Comparison of ENCODE assay signal across 1 cellular context in the genomic region with DNA sequence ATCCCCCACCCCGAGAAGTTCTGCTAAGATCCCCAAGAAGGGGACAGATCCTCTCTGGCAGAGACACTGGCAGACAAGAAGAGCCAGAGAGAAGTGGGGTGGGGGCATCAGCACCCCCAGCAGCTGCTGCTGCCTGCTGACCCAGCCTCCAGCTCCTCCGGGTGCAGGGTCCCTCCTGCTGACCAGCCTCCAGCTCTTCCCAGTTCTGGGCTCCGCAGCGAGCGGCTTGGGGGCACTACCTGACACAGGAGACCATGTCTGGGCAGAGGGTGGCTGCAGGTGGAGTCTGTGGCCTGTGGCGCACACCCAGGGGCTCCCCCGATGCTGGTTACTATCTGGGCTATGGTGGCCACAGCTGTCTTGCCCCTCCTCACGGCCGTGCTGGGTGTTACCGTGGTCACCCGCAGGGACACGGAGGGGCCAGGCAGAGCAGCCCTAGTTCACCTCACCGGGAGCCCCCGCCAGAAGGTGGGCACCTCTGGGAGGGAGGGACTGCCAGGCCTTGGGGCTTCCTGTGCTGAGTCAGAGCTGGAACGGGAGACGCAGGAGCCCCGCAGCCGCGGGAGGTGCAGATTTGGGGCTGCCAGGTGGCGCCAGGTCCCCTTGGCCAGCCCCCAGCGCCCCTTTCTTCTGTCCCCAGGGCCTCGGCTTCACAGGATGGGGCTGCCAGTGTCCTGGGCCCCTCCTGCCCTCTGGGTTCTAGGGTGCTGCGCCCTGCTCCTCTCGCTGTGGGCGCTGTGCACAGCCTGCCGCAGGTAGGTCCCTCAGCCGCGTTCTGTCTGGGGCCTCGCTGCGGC.
TF ChIP-seq lines count a peak whose summit lies in the region.

No MANE protein-coding gene starts in this region.

TF ChIP-seq in HepG2, 621 proteins besides CTCF, POLR2A, EP300 and RAD21 (continued from another document and continues in another):
- TF ChIP-seq, protein P1, sequence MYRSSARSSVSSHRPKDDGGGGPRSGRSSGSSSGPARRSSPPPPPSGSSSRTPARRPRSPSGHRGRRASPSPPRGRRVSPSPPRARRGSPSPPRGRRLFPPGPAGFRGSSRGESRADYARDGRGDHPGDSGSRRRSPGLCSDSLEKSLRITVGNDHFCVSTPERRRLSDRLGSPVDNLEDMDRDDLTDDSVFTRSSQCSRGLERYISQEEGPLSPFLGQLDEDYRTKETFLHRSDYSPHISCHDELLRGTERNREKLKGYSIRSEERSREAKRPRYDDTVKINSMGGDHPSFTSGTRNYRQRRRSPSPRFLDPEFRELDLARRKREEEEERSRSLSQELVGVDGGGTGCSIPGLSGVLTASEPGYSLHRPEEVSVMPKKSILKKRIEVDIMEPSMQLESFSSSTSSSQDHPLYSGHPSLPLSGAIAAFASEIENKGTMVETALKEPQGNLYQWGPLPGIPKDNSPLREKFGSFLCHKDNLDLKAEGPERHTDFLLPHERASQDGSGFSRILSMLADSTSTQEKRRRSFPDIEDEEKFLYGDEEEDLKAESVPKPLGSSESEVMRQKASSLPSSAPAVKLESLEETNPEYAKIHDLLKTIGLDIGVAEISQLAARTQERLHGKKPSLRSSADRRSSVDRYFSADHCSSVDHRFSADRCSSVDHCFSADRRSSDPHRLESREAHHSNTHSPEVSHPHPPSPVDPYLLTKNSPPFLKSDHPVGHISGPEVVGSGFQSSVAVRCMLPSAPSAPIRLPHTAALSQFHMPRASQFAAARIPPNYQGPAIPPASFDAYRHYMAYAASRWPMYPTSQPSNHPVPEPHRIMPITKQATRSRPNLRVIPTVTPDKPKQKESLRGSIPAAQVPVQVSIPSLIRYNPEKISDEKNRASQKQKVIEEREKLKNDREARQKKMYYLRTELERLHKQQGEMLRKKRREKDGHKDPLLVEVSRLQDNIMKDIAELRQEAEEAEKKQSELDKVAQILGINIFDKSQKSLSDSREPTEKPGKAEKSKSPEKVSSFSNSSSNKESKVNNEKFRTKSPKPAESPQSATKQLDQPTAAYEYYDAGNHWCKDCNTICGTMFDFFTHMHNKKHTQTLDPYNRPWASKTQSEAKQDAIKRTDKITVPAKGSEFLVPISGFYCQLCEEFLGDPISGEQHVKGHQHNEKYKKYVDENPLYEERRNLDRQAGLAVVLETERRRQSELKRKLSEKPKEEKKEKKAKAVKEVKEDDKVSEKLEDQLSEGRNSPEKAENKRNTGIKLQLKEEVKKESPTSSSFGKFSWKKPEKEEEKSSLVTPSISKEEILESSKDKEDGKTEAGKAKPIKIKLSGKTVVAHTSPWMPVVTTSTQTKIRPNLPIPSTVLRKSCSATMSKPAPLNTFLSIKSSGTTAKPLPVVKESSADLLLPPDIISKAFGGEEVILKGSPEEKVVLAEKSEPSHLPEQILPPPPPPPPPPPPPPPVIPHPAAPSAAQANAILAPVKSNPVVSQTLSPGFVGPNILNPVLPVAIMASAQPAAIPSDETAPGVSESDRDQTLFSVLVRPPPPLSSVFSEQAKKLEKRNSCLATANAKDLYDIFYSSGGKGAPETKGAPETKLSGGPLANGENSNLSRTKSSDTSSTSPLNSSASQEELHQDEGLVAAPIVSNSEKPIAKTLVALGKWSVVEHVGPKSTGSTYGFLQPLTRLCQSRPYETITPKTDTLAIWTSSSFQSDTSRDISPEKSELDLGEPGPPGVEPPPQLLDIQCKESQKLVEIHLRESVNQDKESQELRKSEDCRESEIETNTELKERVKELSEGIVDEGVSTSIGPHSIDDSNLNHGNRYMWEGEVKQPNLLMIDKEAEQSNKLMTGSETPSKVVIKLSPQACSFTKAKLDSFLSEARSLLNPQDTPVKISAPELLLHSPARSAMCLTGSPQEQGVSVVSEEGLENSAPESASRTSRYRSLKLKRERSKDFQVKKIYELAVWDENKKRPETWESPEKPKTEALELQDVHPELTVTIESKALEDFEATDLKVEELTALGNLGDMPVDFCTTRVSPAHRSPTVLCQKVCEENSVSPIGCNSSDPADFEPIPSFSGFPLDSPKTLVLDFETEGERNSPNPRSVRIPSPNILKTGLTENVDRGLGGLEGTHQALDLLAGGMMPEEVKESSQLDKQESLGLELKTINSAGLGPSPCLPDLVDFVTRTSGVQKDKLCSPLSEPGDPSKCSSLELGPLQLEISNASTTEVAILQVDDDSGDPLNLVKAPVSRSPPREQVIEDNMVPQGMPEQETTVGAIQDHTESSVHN (CRISPR knock-in tag; IDR thresholded peaks at IDR 0.05) = peak; percentile 70; the same call in 1 of the 2 replicates
- TF ChIP-seq HNRNPK (IDR thresholded peaks at IDR 0.05; ENCODE audit: low read depth, low read length, poor library complexity, severe bottlenecking) (peak; percentile 61), ZNF674 (CRISPR knock-in tag; IDR thresholded peaks at IDR 0.05; ENCODE audit: low read depth) (0 out of 2 replicates have a peak, but pooled peaks have one; percentile 64), IKZF4 (CRISPR knock-in tag; IDR thresholded peaks at IDR 0.05; ENCODE audit: borderline replicate concordance, low read depth, not compliant biosample characterization) (peak; percentile 49), ZNF788 (CRISPR knock-in tag; IDR thresholded peaks at IDR 0.05; ENCODE audit: borderline replicate concordance) (peak; percentile 83; the same call in 1 of the 2 replicates), ATF7-NPFF (CRISPR knock-in tag; IDR thresholded peaks at IDR 0.05; ENCODE audit: low read depth) (peak; percentile 96), U2AF1 (optimal IDR thresholded peaks at IDR 0.05; ENCODE audit: low read depth, low read length) (peak; percentile 77), ZNF564 (CRISPR knock-in tag; IDR thresholded peaks at IDR 0.05) (peak; percentile 82; the same call in 1 of the 2 replicates), NR1H2 (CRISPR knock-in tag; IDR thresholded peaks at IDR 0.05; ENCODE audit: borderline replicate concordance, low read depth) (peak; percentile 58; the same call in 1 of the 2 replicates), MTA1 (CRISPR knock-in tag; IDR thresholded peaks at IDR 0.05; ENCODE audit: borderline replicate concordance) (0 out of 2 replicates have a peak, but pooled peaks have one; percentile 7), ZNF724P (CRISPR knock-in tag; IDR thresholded peaks at IDR 0.05; ENCODE audit: borderline replicate concordance) (peak; percentile 85), ZNF296 (CRISPR knock-in tag; conservative IDR thresholded peaks at IDR 0.05) (peak; percentile 27; the same call in 1 of the 2 replicates), ZNF431 (CRISPR knock-in tag; IDR thresholded peaks at IDR 0.05; ENCODE audit: borderline replicate concordance, low read depth) (no peak), ZC3H13 (CRISPR knock-in tag; IDR thresholded peaks at IDR 0.05) (0 out of 2 replicates have a peak, but pooled peaks have one; percentile 33), MED1 (CRISPR knock-in tag; IDR thresholded peaks at IDR 0.05) (peak; percentile 6; the same call in 1 of the 2 replicates)
- TF ChIP-seq, protein P2, sequence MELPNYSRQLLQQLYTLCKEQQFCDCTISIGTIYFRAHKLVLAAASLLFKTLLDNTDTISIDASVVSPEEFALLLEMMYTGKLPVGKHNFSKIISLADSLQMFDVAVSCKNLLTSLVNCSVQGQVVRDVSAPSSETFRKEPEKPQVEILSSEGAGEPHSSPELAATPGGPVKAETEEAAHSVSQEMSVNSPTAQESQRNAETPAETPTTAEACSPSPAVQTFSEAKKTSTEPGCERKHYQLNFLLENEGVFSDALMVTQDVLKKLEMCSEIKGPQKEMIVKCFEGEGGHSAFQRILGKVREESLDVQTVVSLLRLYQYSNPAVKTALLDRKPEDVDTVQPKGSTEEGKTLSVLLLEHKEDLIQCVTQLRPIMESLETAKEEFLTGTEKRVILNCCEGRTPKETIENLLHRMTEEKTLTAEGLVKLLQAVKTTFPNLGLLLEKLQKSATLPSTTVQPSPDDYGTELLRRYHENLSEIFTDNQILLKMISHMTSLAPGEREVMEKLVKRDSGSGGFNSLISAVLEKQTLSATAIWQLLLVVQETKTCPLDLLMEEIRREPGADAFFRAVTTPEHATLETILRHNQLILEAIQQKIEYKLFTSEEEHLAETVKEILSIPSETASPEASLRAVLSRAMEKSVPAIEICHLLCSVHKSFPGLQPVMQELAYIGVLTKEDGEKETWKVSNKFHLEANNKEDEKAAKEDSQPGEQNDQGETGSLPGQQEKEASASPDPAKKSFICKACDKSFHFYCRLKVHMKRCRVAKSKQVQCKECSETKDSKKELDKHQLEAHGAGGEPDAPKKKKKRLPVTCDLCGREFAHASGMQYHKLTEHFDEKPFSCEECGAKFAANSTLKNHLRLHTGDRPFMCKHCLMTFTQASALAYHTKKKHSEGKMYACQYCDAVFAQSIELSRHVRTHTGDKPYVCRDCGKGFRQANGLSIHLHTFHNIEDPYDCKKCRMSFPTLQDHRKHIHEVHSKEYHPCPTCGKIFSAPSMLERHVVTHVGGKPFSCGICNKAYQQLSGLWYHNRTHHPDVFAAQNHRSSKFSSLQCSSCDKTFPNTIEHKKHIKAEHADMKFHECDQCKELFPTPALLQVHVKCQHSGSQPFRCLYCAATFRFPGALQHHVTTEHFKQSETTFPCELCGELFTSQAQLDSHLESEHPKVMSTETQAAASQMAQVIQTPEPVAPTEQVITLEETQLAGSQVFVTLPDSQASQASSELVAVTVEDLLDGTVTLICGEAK (IDR thresholded peaks at IDR 0.05) = no peak
- TF ChIP-seq, protein P2 (CRISPR knock-in tag; IDR thresholded peaks at IDR 0.05) = peak; percentile 56; the same call in 1 of the 2 replicates
- TF ChIP-seq, protein P3, sequence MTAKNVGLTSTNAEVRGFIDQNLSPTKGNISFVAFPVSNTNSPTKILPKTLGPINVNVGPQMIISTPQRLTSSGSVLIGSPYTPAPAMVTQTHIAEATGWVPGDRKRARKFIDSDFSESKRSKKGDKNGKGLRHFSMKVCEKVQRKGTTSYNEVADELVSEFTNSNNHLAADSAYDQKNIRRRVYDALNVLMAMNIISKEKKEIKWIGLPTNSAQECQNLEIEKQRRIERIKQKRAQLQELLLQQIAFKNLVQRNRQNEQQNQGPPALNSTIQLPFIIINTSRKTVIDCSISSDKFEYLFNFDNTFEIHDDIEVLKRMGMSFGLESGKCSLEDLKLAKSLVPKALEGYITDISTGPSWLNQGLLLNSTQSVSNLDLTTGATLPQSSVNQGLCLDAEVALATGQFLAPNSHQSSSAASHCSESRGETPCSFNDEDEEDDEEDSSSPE (CRISPR knock-in tag; IDR thresholded peaks at IDR 0.05) = peak; percentile 91
- TF ChIP-seq, protein P4, sequence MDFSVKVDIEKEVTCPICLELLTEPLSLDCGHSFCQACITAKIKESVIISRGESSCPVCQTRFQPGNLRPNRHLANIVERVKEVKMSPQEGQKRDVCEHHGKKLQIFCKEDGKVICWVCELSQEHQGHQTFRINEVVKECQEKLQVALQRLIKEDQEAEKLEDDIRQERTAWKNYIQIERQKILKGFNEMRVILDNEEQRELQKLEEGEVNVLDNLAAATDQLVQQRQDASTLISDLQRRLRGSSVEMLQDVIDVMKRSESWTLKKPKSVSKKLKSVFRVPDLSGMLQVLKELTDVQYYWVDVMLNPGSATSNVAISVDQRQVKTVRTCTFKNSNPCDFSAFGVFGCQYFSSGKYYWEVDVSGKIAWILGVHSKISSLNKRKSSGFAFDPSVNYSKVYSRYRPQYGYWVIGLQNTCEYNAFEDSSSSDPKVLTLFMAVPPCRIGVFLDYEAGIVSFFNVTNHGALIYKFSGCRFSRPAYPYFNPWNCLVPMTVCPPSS (IDR thresholded peaks at IDR 0.05) = no peak
- TF ChIP-seq, protein P5, sequence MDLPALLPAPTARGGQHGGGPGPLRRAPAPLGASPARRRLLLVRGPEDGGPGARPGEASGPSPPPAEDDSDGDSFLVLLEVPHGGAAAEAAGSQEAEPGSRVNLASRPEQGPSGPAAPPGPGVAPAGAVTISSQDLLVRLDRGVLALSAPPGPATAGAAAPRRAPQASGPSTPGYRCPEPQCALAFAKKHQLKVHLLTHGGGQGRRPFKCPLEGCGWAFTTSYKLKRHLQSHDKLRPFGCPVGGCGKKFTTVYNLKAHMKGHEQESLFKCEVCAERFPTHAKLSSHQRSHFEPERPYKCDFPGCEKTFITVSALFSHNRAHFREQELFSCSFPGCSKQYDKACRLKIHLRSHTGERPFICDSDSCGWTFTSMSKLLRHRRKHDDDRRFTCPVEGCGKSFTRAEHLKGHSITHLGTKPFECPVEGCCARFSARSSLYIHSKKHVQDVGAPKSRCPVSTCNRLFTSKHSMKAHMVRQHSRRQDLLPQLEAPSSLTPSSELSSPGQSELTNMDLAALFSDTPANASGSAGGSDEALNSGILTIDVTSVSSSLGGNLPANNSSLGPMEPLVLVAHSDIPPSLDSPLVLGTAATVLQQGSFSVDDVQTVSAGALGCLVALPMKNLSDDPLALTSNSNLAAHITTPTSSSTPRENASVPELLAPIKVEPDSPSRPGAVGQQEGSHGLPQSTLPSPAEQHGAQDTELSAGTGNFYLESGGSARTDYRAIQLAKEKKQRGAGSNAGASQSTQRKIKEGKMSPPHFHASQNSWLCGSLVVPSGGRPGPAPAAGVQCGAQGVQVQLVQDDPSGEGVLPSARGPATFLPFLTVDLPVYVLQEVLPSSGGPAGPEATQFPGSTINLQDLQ (CRISPR knock-in tag; IDR thresholded peaks at IDR 0.05) = peak; percentile 68; the same call in 1 of the 2 replicates
